In the genomic region with DNA sequence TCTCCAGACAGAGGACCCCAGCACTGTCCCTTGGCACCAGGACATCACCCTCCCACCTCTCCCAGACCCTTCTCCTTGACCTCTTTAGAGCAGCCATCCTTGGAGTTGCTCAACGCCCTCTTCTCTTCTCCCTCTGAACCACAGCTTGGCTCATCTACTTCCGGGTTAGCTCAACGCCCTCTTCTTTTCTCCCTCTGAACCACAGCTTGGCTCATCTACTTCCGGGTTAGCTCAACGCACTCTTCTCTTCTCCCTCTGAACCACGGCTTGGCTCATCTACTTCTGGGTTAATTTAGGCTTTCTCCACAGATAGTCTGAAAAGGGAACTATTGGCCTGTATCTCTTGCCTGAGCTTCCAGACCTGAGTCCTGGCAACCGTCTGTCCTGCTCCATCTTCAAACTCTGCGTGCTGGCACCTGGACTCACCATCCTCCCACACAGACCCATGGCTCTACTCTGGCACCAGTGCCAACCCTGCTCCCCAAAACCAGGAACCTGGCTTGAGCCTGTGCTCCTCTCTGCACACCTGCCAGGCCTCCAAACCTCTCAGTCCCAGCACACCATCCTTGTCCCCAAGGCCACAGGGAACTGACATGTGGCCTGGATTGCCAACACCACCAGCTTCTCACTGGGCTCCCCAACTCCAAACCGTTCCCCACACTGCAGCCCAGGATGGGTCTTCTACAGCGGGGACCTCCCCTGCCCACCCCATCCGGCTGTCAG, we compare ENCODE assay signal across 6 cellular contexts. TPM values are rescaled to one million over a fixed set of nuclear protein-coding genes. Genes with fewer than 3 reads are reported as not detected.
A peak's percentile ranks its signal among the peaks of the same experiment; 100 is the strongest.
DNase-seq lines count a peak whose midpoint lies in the region; ATAC-seq and TF ChIP-seq lines count a peak whose summit lies in the region.

No MANE protein-coding gene starts in this region.

- H4K12ac ChIP-seq in trophoblast cell (ENCODE audit: low read depth, low read length), result no peak overlapping the region

- H3K23ac ChIP-seq in trophoblast cell (ENCODE audit: low read length), result no peak overlapping the region

- peaks cover 14% of the 10 kb centered on the region for H3K4me1 Mint-ChIP-seq in brain

- H2BK120ac ChIP-seq in trophoblast cell (ENCODE audit: insufficient read depth, low read length, poor library complexity), result peak overlapping the region; percentile 34

- H2BK5ac ChIP-seq in trophoblast cell (ENCODE audit: low read depth, low read length, poor library complexity), result peak overlapping the region; percentile 25

- peak overlapping the region; percentile 40 for H4K8ac ChIP-seq in trophoblast cell (ENCODE audit: low read depth, low read length)

- peaks cover 27 to 44% of the 10 kb centered on the region in 2 experiments for H3K4me1 ChIP-seq in trophoblast cell (ENCODE audit: control insufficient read depth in 1 of 2, insufficient read depth in 2 of 2, low read length in 2 of 2)

- peaks cover 42% of the 10 kb centered on the region for H3K36me3 Mint-ChIP-seq in brain

- H2BK12ac ChIP-seq in trophoblast cell (ENCODE audit: low read length), result peak overlapping the region; percentile 55

- ATAC-seq in HG03097 (IDR thresholded peaks at IDR 0.05; ENCODE audit: low FRiP score, unreplicated experiment) (no peak), GM21786 (IDR thresholded peaks at IDR 0.05; ENCODE audit: unreplicated experiment) (no peak)

- peak overlapping the region; percentile 43 for H3K4me3 ChIP-seq in Jurkat, Clone E6-1 (ENCODE audit: low read length)
- H3K4me3 ChIP-seq in trophoblast cell (ENCODE audit: low read depth, low read length) (no peak overlapping the region), WERI-Rb-1 (ENCODE audit: low read depth, low read length) (no peak overlapping the region)

- H3K27me3 ChIP-seq in trophoblast cell (ENCODE audit: insufficient read depth, low read length) (no peaks in the 10 kb centered on the region), WERI-Rb-1 (ENCODE audit: insufficient read depth, low read depth, severe bottlenecking) (no peaks in the 10 kb centered on the region)

- peak; percentile 74 for DNase-seq in Jurkat, Clone E6-1 (ENCODE audit: low read depth, low spot score)
- no peak for DNase-seq in trophoblast cell
- DNase-seq in WERI-Rb-1, result no peak

- peak overlapping the region; percentile 81 for H4K91ac ChIP-seq in trophoblast cell (ENCODE audit: low read depth, low read length)

- peak overlapping the region; percentile 4 to 75 (median 46) for H3K27ac Mint-ChIP-seq in brain

- H3K4me2 ChIP-seq in trophoblast cell (ENCODE audit: low read length), result peak overlapping the region; percentile 8

- no peaks in the 10 kb centered on the region for H3K27me3 Mint-ChIP-seq in brain

- H3K27ac ChIP-seq in trophoblast cell (ENCODE audit: low read depth, low read length), result peak overlapping the region; percentile 50
- no peak overlapping the region for H3K27ac ChIP-seq in WERI-Rb-1

- H3K18ac ChIP-seq in trophoblast cell (ENCODE audit: low read length), result peak overlapping the region; percentile 74

- TF ChIP-seq CTCF in brain (conservative IDR thresholded peaks at IDR 0.05) (no peak), WERI-Rb-1 (IDR thresholded peaks at IDR 0.05; ENCODE audit: low read depth, low read length) (no peak)

- H3K4ac ChIP-seq in trophoblast cell (ENCODE audit: low read depth, low read length), result peak overlapping the region; percentile 15

- peak overlapping the region; percentile 76 for H2AK5ac ChIP-seq in trophoblast cell (ENCODE audit: low read length)

- no peak overlapping the region for H3K4me3 Mint-ChIP-seq in brain

- peaks cover 3% of the 10 kb centered on the region for H3K9me3 ChIP-seq in trophoblast cell (ENCODE audit: insufficient read depth, low read depth, low read length)
- no peaks in the 10 kb centered on the region for H3K9me3 ChIP-seq in WERI-Rb-1 (ENCODE audit: severe bottlenecking)

- no peak overlapping the region for H2AFZ ChIP-seq in trophoblast cell (ENCODE audit: insufficient read depth, low read length, poor library complexity)

- peak overlapping the region; percentile 23 for H3K14ac ChIP-seq in trophoblast cell (ENCODE audit: low read length)

- H3K9me3 Mint-ChIP-seq in brain, result no peaks in the 10 kb centered on the region

- H3K36me3 ChIP-seq in trophoblast cell (ENCODE audit: control insufficient read depth in 1 of 2, insufficient read depth in 2 of 2, low read length in 2 of 2) (peaks cover 45 to 60% of the 10 kb centered on the region in 2 experiments), WERI-Rb-1 (peaks cover 92% of the 10 kb centered on the region)

- H3K9ac ChIP-seq in trophoblast cell (ENCODE audit: low read length), result no peak overlapping the region

- peaks cover 5% of the 10 kb centered on the region for H3K79me2 ChIP-seq in trophoblast cell (ENCODE audit: control insufficient read depth, insufficient read depth, low read length, poor library complexity)

- H3K79me1 ChIP-seq in trophoblast cell (ENCODE audit: low read length), result peaks cover 12% of the 10 kb centered on the region

- WGBS in trophoblast cell (ENCODE audit: extremely low coverage, insufficient coverage, insufficient read length), result no CpG with 5 or more reads among the region's 11 CpGs

RNA-seq across cellular contexts. Expression of gene FAAP100, which starts 25.3 kb away (rescaled TPM):
- 26.1 TPM for polyA plus RNA-seq in Jurkat, Clone E6-1 (2012; ENCODE audit: insufficient read depth, insufficient read length)
- polyA plus RNA-seq in brain (ENCODE audit: insufficient read depth, low read depth, low replicate concordance), result 25.8 TPM
- 11.4 and 11.6 TPM in 2 replicates for polyA plus RNA-seq in trophoblast cell (2013)

RNA-seq across cellular contexts. Expression of gene FSCN2, which starts 49.3 kb away (rescaled TPM):
- not detected for polyA plus RNA-seq in Jurkat, Clone E6-1 (2012; ENCODE audit: insufficient read depth, insufficient read length)
- polyA plus RNA-seq in brain (ENCODE audit: insufficient read depth, low read depth, low replicate concordance), result 1.3 TPM
- 0.42 and 0.76 TPM in 2 replicates for polyA plus RNA-seq in trophoblast cell (2013)

RNA-seq across cellular contexts. Expression of gene NPLOC4, which starts 59.5 kb away (rescaled TPM):
- polyA plus RNA-seq in Jurkat, Clone E6-1 (2012; ENCODE audit: insufficient read depth, insufficient read length), result 67.3 TPM
- 55.3 TPM for polyA plus RNA-seq in brain (ENCODE audit: insufficient read depth, low read depth, low replicate concordance)
- 115 and 119 TPM in 2 replicates for polyA plus RNA-seq in trophoblast cell (2013)

RNA-seq across cellular contexts. Expression of gene TSPAN10, which starts 59.6 kb away (rescaled TPM):
- 0.95 TPM for polyA plus RNA-seq in Jurkat, Clone E6-1 (2012; ENCODE audit: insufficient read depth, insufficient read length)
- 1.5 TPM for polyA plus RNA-seq in brain (ENCODE audit: insufficient read depth, low read depth, low replicate concordance)
- polyA plus RNA-seq in trophoblast cell (2013), result 0.53 and 0.54 TPM in 2 replicates
